In the genomic region with DNA sequence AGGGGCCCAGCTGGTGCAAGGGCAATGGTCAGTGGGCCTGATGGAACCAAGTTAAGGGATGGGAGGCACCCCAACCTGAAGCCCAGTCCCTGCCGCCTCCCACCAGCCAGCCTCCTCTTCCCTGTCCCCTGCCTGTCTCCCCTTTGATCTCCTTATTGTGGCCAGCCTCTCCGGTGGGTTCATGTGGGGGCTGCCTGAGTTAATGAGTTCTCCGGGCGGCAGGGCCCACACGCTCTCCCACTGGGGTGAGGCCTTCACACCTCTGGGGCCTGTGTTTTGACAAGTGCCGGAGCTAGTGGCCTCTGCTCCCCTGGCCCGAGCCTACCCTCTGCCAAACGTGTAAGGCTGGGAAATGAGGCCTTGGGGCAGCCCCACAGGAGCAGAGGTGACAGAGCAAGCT, we compare ENCODE assay signal across 1 cellular context.
TF ChIP-seq lines count a peak whose summit lies in the region.

No MANE protein-coding gene starts in this region.

TF ChIP-seq in H1, 55 proteins besides CTCF, POLR2A, EP300 and RAD21:
- TF ChIP-seq, protein P1, sequence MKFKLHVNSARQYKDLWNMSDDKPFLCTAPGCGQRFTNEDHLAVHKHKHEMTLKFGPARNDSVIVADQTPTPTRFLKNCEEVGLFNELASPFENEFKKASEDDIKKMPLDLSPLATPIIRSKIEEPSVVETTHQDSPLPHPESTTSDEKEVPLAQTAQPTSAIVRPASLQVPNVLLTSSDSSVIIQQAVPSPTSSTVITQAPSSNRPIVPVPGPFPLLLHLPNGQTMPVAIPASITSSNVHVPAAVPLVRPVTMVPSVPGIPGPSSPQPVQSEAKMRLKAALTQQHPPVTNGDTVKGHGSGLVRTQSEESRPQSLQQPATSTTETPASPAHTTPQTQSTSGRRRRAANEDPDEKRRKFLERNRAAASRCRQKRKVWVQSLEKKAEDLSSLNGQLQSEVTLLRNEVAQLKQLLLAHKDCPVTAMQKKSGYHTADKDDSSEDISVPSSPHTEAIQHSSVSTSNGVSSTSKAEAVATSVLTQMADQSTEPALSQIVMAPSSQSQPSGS (IDR thresholded peaks at IDR 0.05; ENCODE audit: low read length) = no peak
- TF ChIP-seq PHF8 (conservative IDR thresholded peaks at IDR 0.05; ENCODE audit: low read depth, low read length) = no peak
